Comparison of ENCODE assay signal across 34 cellular contexts in the genomic region with DNA sequence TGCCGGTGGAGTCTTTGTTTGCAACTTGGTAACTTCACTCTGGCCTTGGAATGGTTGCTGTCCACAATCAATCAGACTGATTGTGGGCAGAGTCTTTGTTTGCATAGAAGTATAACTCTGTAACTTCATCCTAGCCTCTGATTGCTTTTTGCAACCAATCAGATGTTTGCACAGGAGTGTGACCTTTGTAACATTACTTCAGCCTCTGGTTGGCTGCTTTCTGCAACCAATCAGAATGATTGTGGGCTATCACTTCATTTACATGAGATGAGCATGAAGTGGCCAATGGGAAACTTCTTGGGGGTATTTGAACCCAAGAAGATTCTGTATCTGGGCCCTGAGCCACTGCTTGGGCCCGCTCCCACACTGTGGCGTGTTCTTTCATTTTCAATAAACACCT.
"Had no signal": no experiment of that assay in that cellular context is flagged by ENCODE, and none has a peak within 500 bp of the region (broad histone marks: within the 10 kb centered on the region; RNA-seq: fewer than 3 reads in every experiment).

No MANE protein-coding gene starts in this region.

- FAIRE-seq: bronchial epithelial cell, TTC549 had no signal

- H3K4me1 ChIP-seq: ascending aorta, body of pancreas, Peyer's patch, SJSA1 had no signal

- H3K9me3 Mint-ChIP-seq: activated B cell treated with CpG ODN at 0.5 μM for 24 hours; activated CD4-positive, alpha-beta T cell treated with anti-CD3 and anti-CD28 coated beads, Interleukin-2, amount 10 ng/mL, durations not matched to agents 24 days and 14 days; activated naive CD8-positive, alpha-beta T cell treated with anti-CD3 and anti-CD28 coated beads, Interleukin-2, amount 50 U/mL, for 24 hours; activated T-cell treated with anti-CD3 and anti-CD28 coated beads, Interleukin-2, amount 50 U/mL, for 24 hours; activated T-helper 1 cell treated with anti-CD3 and anti-CD28 coated beads, Interleukin-12 subunit alpha, Interleukin-12 subunit beta, Interleukin-2, Interleukin-4 antibody, amounts not matched to agents 30 ng/mL and 10 ng/mL and 1 ng/mL, durations not matched to agents 14 hours and 24 hours and 36 hours; T-helper 1 cell treated with Interleukin-12 subunit alpha and Interleukin-12 subunit beta and Interleukin-4 antibody, amounts not matched to agents 30 μg/mL and 1 μg/mL, for 36 hours had no signal

- H3K36me3 ChIP-seq: ascending aorta, Peyer's patch, SJSA1 had no signal

- ATAC-seq: activated CD8-positive, alpha-beta memory T cell treated with anti-CD3 and anti-CD28 coated beads, Interleukin-2, amount 10 ng/mL, durations not matched to agents 7 days and 5 days; activated naive CD8-positive, alpha-beta T cell treated with anti-CD3 and anti-CD28 coated beads, Interleukin-2, amount 50 U/mL, for 24 hours; body of pancreas; SK-N-SH treated with all-trans-retinoic acid at 6 μM for 48 hours had no signal

- H3K9me3 ChIP-seq: ascending aorta, body of pancreas, Peyer's patch, SJSA1 had no signal

- H3K27me3 ChIP-seq: ascending aorta, body of pancreas, Peyer's patch had no signal

- DNase-seq: activated B cell treated with CpG ODN at 0.5 μM for 24 hours; activated CD4-positive, alpha-beta T cell treated with anti-CD3 and anti-CD28 coated beads for 1 hour; activated CD4-positive, alpha-beta T cell treated with anti-CD3 and anti-CD28 coated beads, Interleukin-2, amount 10 ng/mL, durations not matched to agents 24 days and 14 days; activated CD4-positive, alpha-beta T cell treated with anti-CD3 and anti-CD28 coated beads, Interleukin-2, amount 50 U/mL, for 48 hours; activated CD8-positive, alpha-beta memory T cell treated with anti-CD3 and anti-CD28 coated beads, Interleukin-2, amount 10 ng/mL, durations not matched to agents 7 days and 5 days; activated effector memory CD4-positive, alpha-beta T cell treated with Interleukin-2 at 50 U/mL for 16 hours; activated naive CD4-positive, alpha-beta T cell; activated naive CD8-positive, alpha-beta T cell treated with anti-CD3 and anti-CD28 coated beads, Interleukin-2, amount 50 U/mL, for 24 hours; activated T-cell treated with anti-CD3 and anti-CD28 coated beads, Interleukin-2, amount 50 U/mL, for 24 hours; amniotic stem cell; body of pancreas; central memory CD4-positive, alpha-beta T cell; KBM-7; NCI-H1092 treated with DMSO at 0.1 percent for 48 hours; NCI-H1436; NCI-H1694 treated with DMSO at 0.1 percent for 48 hours; NCI-H2029 treated with DMSO at 0.1 percent for 48 hours; NCI-H345; NCI-H510A treated with DMSO at 0.1 percent for 48 hours; NCI-H69; NK-92 treated with Interleukin-12 subunit alpha and Interleukin-12 subunit beta, amount 100 ng/mL, for 24 hours; Peyer's patch; SHP77; SW 1271; T-helper 9 cell had no signal

- H3K4me3 ChIP-seq: ascending aorta, body of pancreas, Peyer's patch, SJSA1 had no signal

- H3K36me3 Mint-ChIP-seq: activated CD8-positive, alpha-beta memory T cell treated with anti-CD3 and anti-CD28 coated beads, Interleukin-2, amount 10 ng/mL, durations not matched to agents 7 days and 5 days; activated naive CD4-positive, alpha-beta T cell treated with anti-CD3 and anti-CD28 coated beads, Interleukin-2, amount 50 U/mL, for 72 hours had no signal

- H3K27ac Mint-ChIP-seq: activated CD4-positive, alpha-beta T cell treated with anti-CD3 and anti-CD28 coated beads, Interleukin-2, amount 10 ng/mL, durations not matched to agents 24 days and 14 days; activated CD8-positive, alpha-beta memory T cell treated with anti-CD3 and anti-CD28 coated beads, Interleukin-2, amount 10 ng/mL, durations not matched to agents 7 days and 5 days; activated naive CD4-positive, alpha-beta T cell treated with anti-CD3 and anti-CD28 coated beads, Interleukin-2, amount 50 U/mL, for 72 hours; activated naive CD8-positive, alpha-beta T cell treated with anti-CD3 and anti-CD28 coated beads, Interleukin-2, amount 50 U/mL, for 24 hours; T-helper 1 cell treated with Interleukin-12 subunit alpha and Interleukin-12 subunit beta and Interleukin-4 antibody, amounts not matched to agents 30 μg/mL and 1 μg/mL, for 36 hours had no signal

- H3K4me3 Mint-ChIP-seq: activated B cell treated with CpG ODN at 0.5 μM for 24 hours; activated CD4-positive, alpha-beta T cell treated with anti-CD3 and anti-CD28 coated beads, Interleukin-2, amount 10 ng/mL, durations not matched to agents 24 days and 14 days; activated CD8-positive, alpha-beta memory T cell treated with anti-CD3 and anti-CD28 coated beads, Interleukin-2, amount 10 ng/mL, durations not matched to agents 7 days and 5 days; activated naive CD8-positive, alpha-beta T cell treated with anti-CD3 and anti-CD28 coated beads, Interleukin-2, amount 50 U/mL, for 24 hours; activated T-cell treated with anti-CD3 and anti-CD28 coated beads, Interleukin-2, amount 50 U/mL, for 24 hours; activated T-helper 1 cell treated with anti-CD3 and anti-CD28 coated beads, Interleukin-12 subunit alpha, Interleukin-12 subunit beta, Interleukin-2, Interleukin-4 antibody, amounts not matched to agents 30 ng/mL and 10 ng/mL and 1 ng/mL, durations not matched to agents 14 hours and 24 hours and 36 hours; T-helper 1 cell treated with Interleukin-12 subunit alpha and Interleukin-12 subunit beta and Interleukin-4 antibody, amounts not matched to agents 30 μg/mL and 1 μg/mL, for 36 hours had no signal

- H3K27ac ChIP-seq: ascending aorta, body of pancreas, Peyer's patch, RWPE1, SJSA1 had no signal

- H3K27me3 Mint-ChIP-seq: activated CD4-positive, alpha-beta T cell treated with anti-CD3 and anti-CD28 coated beads, Interleukin-2, amount 10 ng/mL, durations not matched to agents 24 days and 14 days; activated naive CD8-positive, alpha-beta T cell treated with anti-CD3 and anti-CD28 coated beads, Interleukin-2, amount 50 U/mL, for 24 hours; activated T-cell treated with anti-CD3 and anti-CD28 coated beads, Interleukin-2, amount 50 U/mL, for 24 hours had no signal
